In the genomic region with DNA sequence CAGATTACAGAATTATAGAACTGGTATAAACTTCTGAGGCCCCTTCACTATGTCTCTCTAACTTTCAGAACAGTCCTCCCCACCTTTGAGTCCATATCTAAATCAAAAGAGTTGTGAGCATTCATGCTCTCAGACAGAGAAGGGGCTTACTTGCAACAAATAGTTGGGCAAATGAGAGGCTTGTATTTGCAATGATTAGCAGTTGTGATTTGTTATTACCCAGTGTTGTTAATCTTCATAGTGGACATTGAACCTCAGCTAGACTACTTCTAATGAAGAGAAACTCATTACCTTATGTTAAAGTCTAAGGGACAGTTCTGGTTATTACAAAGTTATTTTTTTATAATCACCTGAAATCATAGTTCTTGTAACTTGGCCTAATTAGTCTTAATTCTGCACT, we compare ENCODE assay signal across 34 cellular contexts.
"Had no signal": no experiment of that assay in that cellular context is flagged by ENCODE, and none has a peak within 500 bp of the region (broad histone marks: within the 10 kb centered on the region; RNA-seq: fewer than 3 reads in every experiment).

No MANE protein-coding gene starts in this region.

- H3K27ac Mint-ChIP-seq: activated B cell treated with CpG ODN at 0.5 μM for 24 hours; activated CD8-positive, alpha-beta T cell treated with anti-CD3 and anti-CD28 coated beads for 36 hours; activated naive CD4-positive, alpha-beta T cell treated with anti-CD3 and anti-CD28 coated beads, Interleukin-2, amount 10 ng/mL, durations not matched to agents 7 days and 5 days; activated naive CD4-positive, alpha-beta T cell treated with anti-CD3 and anti-CD28 coated beads, Interleukin-2, amount 50 U/mL, for 72 hours; activated naive CD8-positive, alpha-beta T cell treated with anti-CD3 and anti-CD28 coated beads, Interleukin-2, amount 10 ng/mL, durations not matched to agents 7 days and 5 days; activated T-helper 1 cell treated with anti-CD3 and anti-CD28 coated beads, Interleukin-12 subunit alpha, Interleukin-12 subunit beta, Interleukin-2, Interleukin-4 antibody, amounts not matched to agents 30 ng/mL and 10 ng/mL and 1 ng/mL, durations not matched to agents 14 hours and 24 hours and 36 hours; activated T-helper 2 cell treated with anti-CD3 and anti-CD28 coated beads, Interferon-gamma antibody, Interleukin-2, Interleukin-4, amounts not matched to agents 10 μg/mL and 5 μg/mL and 100 μg/mL, durations not matched to agents 14 hours and 24 hours and 36 hours; dendritic cell treated with granulocyte-macrophage colony-stimulating factor and Interleukin-4, amounts not matched to agents 40 ng/mL and 50 ng/mL, for 4 days; endodermal cell; T-helper 17 cell; T-helper 2 cell treated with Interferon-gamma antibody and Interleukin-4, amounts not matched to agents 5 μg/mL and 100 μg/mL, for 36 hours had no signal

- H3K4me1 Mint-ChIP-seq: activated naive CD4-positive, alpha-beta T cell treated with anti-CD3 and anti-CD28 coated beads, Interleukin-2, amount 10 ng/mL, durations not matched to agents 7 days and 5 days; activated naive CD8-positive, alpha-beta T cell treated with anti-CD3 and anti-CD28 coated beads, Interleukin-2, amount 10 ng/mL, durations not matched to agents 7 days and 5 days; central memory CD8-positive, alpha-beta T cell; endodermal cell had no signal

- H3K36me3 Mint-ChIP-seq: activated naive CD4-positive, alpha-beta T cell treated with anti-CD3 and anti-CD28 coated beads, Interleukin-2, amount 50 U/mL, for 72 hours; activated naive CD8-positive, alpha-beta T cell treated with anti-CD3 and anti-CD28 coated beads, Interleukin-2, amount 10 ng/mL, durations not matched to agents 7 days and 5 days had no signal

- H3K36me3 ChIP-seq: brain microvascular endothelial cell, WERI-Rb-1 had no signal

- H3K9me3 Mint-ChIP-seq: activated B cell treated with CpG ODN at 0.5 μM for 24 hours; activated CD8-positive, alpha-beta T cell treated with anti-CD3 and anti-CD28 coated beads for 36 hours; activated naive CD4-positive, alpha-beta T cell treated with anti-CD3 and anti-CD28 coated beads, Interleukin-2, amount 10 ng/mL, durations not matched to agents 7 days and 5 days; activated naive CD4-positive, alpha-beta T cell treated with anti-CD3 and anti-CD28 coated beads, Interleukin-2, amount 50 U/mL, for 72 hours; activated naive CD8-positive, alpha-beta T cell treated with anti-CD3 and anti-CD28 coated beads, Interleukin-2, amount 10 ng/mL, durations not matched to agents 7 days and 5 days; activated T-helper 1 cell treated with anti-CD3 and anti-CD28 coated beads, Interleukin-12 subunit alpha, Interleukin-12 subunit beta, Interleukin-2, Interleukin-4 antibody, amounts not matched to agents 30 ng/mL and 10 ng/mL and 1 ng/mL, durations not matched to agents 14 hours and 24 hours and 36 hours; activated T-helper 2 cell treated with anti-CD3 and anti-CD28 coated beads, Interferon-gamma antibody, Interleukin-2, Interleukin-4, amounts not matched to agents 10 μg/mL and 5 μg/mL and 100 μg/mL, durations not matched to agents 14 hours and 24 hours and 36 hours; central memory CD8-positive, alpha-beta T cell; dendritic cell treated with granulocyte-macrophage colony-stimulating factor and Interleukin-4, amounts not matched to agents 40 ng/mL and 50 ng/mL, for 4 days; endodermal cell; T-helper 2 cell treated with Interferon-gamma antibody and Interleukin-4, amounts not matched to agents 5 μg/mL and 100 μg/mL, for 36 hours had no signal

- FAIRE-seq: astrocyte, bronchial epithelial cell, frontal cortex had no signal

- H3K4me3 Mint-ChIP-seq: activated B cell treated with CpG ODN at 0.5 μM for 24 hours; activated CD8-positive, alpha-beta T cell treated with anti-CD3 and anti-CD28 coated beads for 36 hours; activated naive CD4-positive, alpha-beta T cell treated with anti-CD3 and anti-CD28 coated beads, Interleukin-2, amount 10 ng/mL, durations not matched to agents 7 days and 5 days; activated naive CD8-positive, alpha-beta T cell treated with anti-CD3 and anti-CD28 coated beads, Interleukin-2, amount 10 ng/mL, durations not matched to agents 7 days and 5 days; activated T-helper 1 cell treated with anti-CD3 and anti-CD28 coated beads, Interleukin-12 subunit alpha, Interleukin-12 subunit beta, Interleukin-2, Interleukin-4 antibody, amounts not matched to agents 30 ng/mL and 10 ng/mL and 1 ng/mL, durations not matched to agents 14 hours and 24 hours and 36 hours; central memory CD8-positive, alpha-beta T cell; dendritic cell treated with granulocyte-macrophage colony-stimulating factor and Interleukin-4, amounts not matched to agents 40 ng/mL and 50 ng/mL, for 4 days; endodermal cell; T-helper 17 cell; T-helper 2 cell treated with Interferon-gamma antibody and Interleukin-4, amounts not matched to agents 5 μg/mL and 100 μg/mL, for 36 hours had no signal

- H3K4me3 ChIP-seq: coronary artery, dorsolateral prefrontal cortex had no signal

- H3K27ac ChIP-seq: brain microvascular endothelial cell, coronary artery, dorsolateral prefrontal cortex, WERI-Rb-1 had no signal

- H3K27me3 Mint-ChIP-seq: activated B cell treated with CpG ODN at 0.5 μM for 24 hours; activated CD8-positive, alpha-beta T cell treated with anti-CD3 and anti-CD28 coated beads for 36 hours; activated naive CD4-positive, alpha-beta T cell treated with anti-CD3 and anti-CD28 coated beads, Interleukin-2, amount 10 ng/mL, durations not matched to agents 7 days and 5 days; activated naive CD8-positive, alpha-beta T cell treated with anti-CD3 and anti-CD28 coated beads, Interleukin-2, amount 10 ng/mL, durations not matched to agents 7 days and 5 days; central memory CD8-positive, alpha-beta T cell; dendritic cell treated with granulocyte-macrophage colony-stimulating factor and Interleukin-4, amounts not matched to agents 40 ng/mL and 50 ng/mL, for 4 days; T-helper 17 cell had no signal

- ATAC-seq: activated CD4-positive, CD25-positive, alpha-beta regulatory T cell treated with anti-CD3 and anti-CD28 coated beads, Interleukin-2, amount 50 U/mL, for 24 hours; activated CD8-positive, alpha-beta T cell treated with anti-CD3 and anti-CD28 coated beads for 36 hours; activated naive CD4-positive, alpha-beta T cell treated with anti-CD3 and anti-CD28 coated beads, Interleukin-2, amount 50 U/mL, for 72 hours; esophagus mucosa; T-helper 17 cell had no signal

- DNase-seq: activated B cell treated with CpG ODN at 0.5 μM for 24 hours; activated CD4-positive, alpha-beta T cell treated with anti-CD3 and anti-CD28 coated beads for 48 hours; activated CD4-positive, alpha-beta T cell treated with anti-CD3 and anti-CD28 coated beads, Interleukin-2, amount 50 U/mL, for 1 hour; activated CD4-positive, alpha-beta T cell treated with anti-CD3 and anti-CD28 coated beads, Interleukin-2, amount 50 U/mL, for 48 hours; activated CD8-positive, alpha-beta memory T cell treated with anti-CD3 and anti-CD28 coated beads for 24 hours; activated CD8-positive, alpha-beta T cell treated with anti-CD3 and anti-CD28 coated beads for 36 hours; activated effector memory CD4-positive, alpha-beta T cell treated with anti-CD3 and anti-CD28 coated beads, Interleukin-2, amount 50 U/mL, for 16 hours; activated naive CD4-positive, alpha-beta T cell; activated naive CD4-positive, alpha-beta T cell treated with anti-CD3 and anti-CD28 coated beads, Interleukin-2, amount 10 ng/mL, durations not matched to agents 7 days and 5 days; activated naive CD8-positive, alpha-beta T cell treated with anti-CD3 and anti-CD28 coated beads, Interleukin-2, amount 10 ng/mL, durations not matched to agents 7 days and 5 days; activated T-cell treated with anti-CD3 and anti-CD28 coated beads, Interleukin-2, amount 50 U/mL, for 1 hour; activated T-cell treated with anti-CD3 and anti-CD28 coated beads, Interleukin-2, amount 50 U/mL, for 48 hours; amniotic stem cell; anterior cingulate cortex; brain microvascular endothelial cell; dorsolateral prefrontal cortex; effector memory CD4-positive, alpha-beta T cell; endodermal cell; head of caudate nucleus; T-helper 17 cell; T1000; WERI-Rb-1 had no signal

- H3K27me3 ChIP-seq: brain microvascular endothelial cell, dorsolateral prefrontal cortex had no signal
